ENCODE assay signal across 19 cellular contexts in genomic region chr6:107106165-107106564, GRCh38. TPM values are rescaled to one million over a fixed set of nuclear protein-coding genes. Genes with fewer than 3 reads are reported as not detected.
DNase-seq lines count a peak whose midpoint lies in the region; ATAC-seq, FAIRE-seq and TF ChIP-seq lines count a peak whose summit lies in the region.
"Had no signal": no experiment of that assay in that cellular context is flagged by ENCODE, and none has a peak within 500 bp of the region (broad histone marks: within the 10 kb centered on the region; RNA-seq: fewer than 3 reads in every experiment).

No MANE protein-coding gene starts in this region.

- CTCF ChIA-PET in K562 (lab: Yijun Ruan, JAX; ENCODE audit: low intra/inter-chr PET ratio) (no interaction called here), HepG2 (lab: Yijun Ruan, JAX; ENCODE audit: low intra/inter-chr PET ratio, low total read pairs) (no interaction called here)

- no peak for ATAC-seq in Right ventricle myocardium superior (ENCODE audit: poor library complexity)
- peak; percentile 28; the same call in 1 of the 3 replicates for ATAC-seq in K562
- no peak for ATAC-seq in HepG2

- H3K4me2 ChIP-seq in K562 (ENCODE audit: insufficient read depth, low read length): no peak overlapping the region
- no peak overlapping the region for H3K4me2 ChIP-seq in HepG2 (ENCODE audit: low read depth, low read length)
- H3K4me2 ChIP-seq: KMS-11, PC-9 had no signal

- TF ChIP-seq CTCF in cardiac muscle cell (IDR thresholded peaks at IDR 0.05; ENCODE audit: low read depth, low read length): no peak
- TF ChIP-seq CTCF in K562 (IDR thresholded peaks at IDR 0.05 in 2 of 3, conservative IDR thresholded peaks at IDR 0.05 in 1 of 3; ENCODE audit: insufficient read depth in 2 of 3, low read depth in 1 of 3, low read length in 3 of 3): no peak
- no peak for TF ChIP-seq CTCF in HepG2 (CRISPR knock-in tag; IDR thresholded peaks at IDR 0.05)
- TF ChIP-seq CTCF in esophagus squamous epithelium (IDR thresholded peaks at IDR 0.05): no peak

- H3K79me2 ChIP-seq in K562 (ENCODE audit: control insufficient read depth, insufficient read depth, low read length): no peaks in the 10 kb centered on the region
- H3K79me2 ChIP-seq in HepG2 (ENCODE audit: insufficient read depth, low read length): peaks cover 2% of the 10 kb centered on the region

- WGBS in K562 (ENCODE audit: insufficient coverage, low coverage, missing lambda C conversion rate): 59% methylated on average over 3 of the region's 3 CpGs
- WGBS in HepG2 (ENCODE audit: low lambda C conversion rate): 93% methylated on average over 3 of the region's 3 CpGs
- WGBS in esophagus squamous epithelium, 2 donors: 75 to 86% methylated on average over 1 to 3 of the region's 3 CpGs

- TF ChIP-seq RAD21 in K562 (CRISPR knock-in tag; conservative IDR thresholded peaks at IDR 0.05 in 1 of 2, IDR thresholded peaks at IDR 0.05 in 1 of 2) (no peak), HepG2 (CRISPR knock-in tag; IDR thresholded peaks at IDR 0.05) (no peak)

- H3K27me3 ChIP-seq in cardiac muscle cell (no peaks in the 10 kb centered on the region), K562 (ENCODE audit: control insufficient read depth in 2 of 2, insufficient read depth in 2 of 2, low read length in 2 of 2) (no peaks in the 10 kb centered on the region), iPS-20b (ENCODE audit: insufficient read depth, low read length) (no peaks in the 10 kb centered on the region), HepG2 (ENCODE audit: control insufficient read depth in 1 of 2, insufficient read depth in 2 of 2, low read length in 2 of 2) (no peaks in the 10 kb centered on the region), esophagus squamous epithelium (no peaks in the 10 kb centered on the region)

- H3K4me3 ChIP-seq in cardiac muscle cell: no peak overlapping the region
- no peak overlapping the region for H3K4me3 ChIP-seq in K562
- peak overlapping the region; percentile 16; the same call in 1 of the 2 replicates for H3K4me3 ChIP-seq in iPS-20b (ENCODE audit: low read length)
- H3K4me3 ChIP-seq in HepG2 (replicated peaks in 1 of 3; ENCODE audit: insufficient read depth in 1 of 3, low read depth in 2 of 3, low read length in 3 of 3): no peak overlapping the region
- no peak overlapping the region for H3K4me3 ChIP-seq in esophagus squamous epithelium
- H3K4me3 ChIP-seq: PC-9 had no signal

- TF ChIP-seq POLR2A in K562 (conservative IDR thresholded peaks at IDR 0.05) (no peak), HepG2 (IDR thresholded peaks at IDR 0.05; ENCODE audit: insufficient read depth in 1 of 2, low read depth in 2 of 2, low read length in 2 of 2) (no peak), esophagus squamous epithelium (IDR thresholded peaks at IDR 0.05) (no peak)

- H3K27ac ChIP-seq in cardiac muscle cell (peak overlapping the region; percentile 49), K562 (ENCODE audit: extremely low read depth, low read depth, low read length) (no peak overlapping the region), iPS-20b (ENCODE audit: low read length) (peak overlapping the region; percentile 59), HepG2 (ENCODE audit: extremely low read length, insufficient read depth, low read length) (no peak overlapping the region), esophagus squamous epithelium (no peak overlapping the region)
- H3K27ac ChIP-seq: 22Rv1, KMS-11, PC-9, RWPE1 had no signal

- FAIRE-seq in K562 (lab: Jason Lieb, UNC) (no peak), HepG2 (lab: Jason Lieb, UNC) (no peak)
- FAIRE-seq: GM12891, GM19239 had no signal

- no peaks in the 10 kb centered on the region for H3K9me1 ChIP-seq in K562 (ENCODE audit: control insufficient read depth, insufficient read depth, low read length)

- BruUV-seq in K562 (replicated peaks; lab: Mats Ljungman, UMichigan) (no TSS peak), HepG2 (replicated peaks; lab: Mats Ljungman, UMichigan) (no TSS peak)

- intact Hi-C loops in Right ventricle myocardium superior (cut with DNase I) (no loop called here), K562 (cut with micrococcal nuclease) (no loop called here), HepG2 (cut with micrococcal nuclease; ENCODE audit: unreplicated experiment) (no loop called here), esophagus squamous epithelium (cut with DNase I) (no loop called here)

- H4K20me1 ChIP-seq in K562 (replicated peaks; ENCODE audit: control insufficient read depth, insufficient read depth, low read length) (0 out of 2 replicates have a peak, but pooled peaks cover 4% of the 10 kb centered on the region), HepG2 (ENCODE audit: insufficient read depth, low read length) (no peaks in the 10 kb centered on the region)

- in situ Hi-C loops in K562 (cut with MboI) (no loop called here), HepG2 (cut with HindIII; ENCODE audit: extremely low pct_ligation_motif_present, low pct_unique_long_range_greater_than_20kb) (no loop called here)

- H3K9me3 ChIP-seq in cardiac muscle cell (ENCODE audit: low read depth): no peaks in the 10 kb centered on the region
- no peaks in the 10 kb centered on the region for H3K9me3 ChIP-seq in K562 (replicated peaks; ENCODE audit: control insufficient read depth, insufficient read depth, low read depth, low read length)
- H3K9me3 ChIP-seq in iPS-20b (ENCODE audit: insufficient read depth, low read depth, low read length): no peaks in the 10 kb centered on the region
- H3K9me3 ChIP-seq in HepG2 (ENCODE audit: low read length): no peaks in the 10 kb centered on the region
- H3K9me3 ChIP-seq in esophagus squamous epithelium: no peaks in the 10 kb centered on the region

- DNase-seq in cardiac muscle cell (ENCODE audit: low read depth in 1 of 2, low spot score in 1 of 2) (peak in 1 of 2 donors; percentile 34), Right ventricle myocardium superior (no peak), K562 (ENCODE audit: extremely low read depth in 1 of 4, low spot score in 3 of 4) (no peak), HepG2 (ENCODE audit: low spot score) (no peak), DMS79 treated with DMSO at 0.1 percent for 48 hours (lab: John Stamatoyannopoulos, UW) (no peak), esophagus squamous epithelium (lab: John Stamatoyannopoulos, UW) (no peak)
- DNase-seq in stimulated activated CD4-positive, alpha-beta T cell treated with anti-CD3 and anti-CD28 coated beads, Interleukin-1b, Interleukin-23, amount 100 ng/mL, for 48 hours: no peak
- DNase-seq: AML-193, NCI-H1417 treated with DMSO at 0.1 percent for 48 hours, NCI-H187 treated with DMSO at 0.1 percent for 48 hours, NCI-H226, NCI-H524, PC-9 had no signal

- H2AFZ ChIP-seq in K562 (ENCODE audit: low read depth, low read length) (no peak overlapping the region), HepG2 (ENCODE audit: low read length) (no peak overlapping the region)
- H2AFZ ChIP-seq: PC-9 had no signal

- POLR2A ChIA-PET in K562 (lab: Yijun Ruan, JAX) (interaction anchor here (1.4 kb wide), 1 partner anchor 10 kb away, joined by 3 read pairs; no protein-coding TSS in a partner anchor), HepG2 (lab: Yijun Ruan, JAX) (interaction anchor here (0.7 kb wide), 1 partner anchor 852 kb away, joined by 4 read pairs; the partner anchor contains the start of gene SEC63)

- H3K9ac ChIP-seq in K562 (ENCODE audit: insufficient read depth in 1 of 2, low read depth in 2 of 2, low read length in 2 of 2): no peak overlapping the region
- H3K9ac ChIP-seq in iPS-20b (ENCODE audit: low read depth, low read length): peak overlapping the region; percentile 62; the same call in 1 of the 2 replicates
- no peak overlapping the region for H3K9ac ChIP-seq in HepG2 (ENCODE audit: insufficient read depth, low read depth, low read length)
- H3K9ac ChIP-seq: KMS-11 had no signal

- peaks cover 29% of the 10 kb centered on the region for H3K4me1 ChIP-seq in cardiac muscle cell (ENCODE audit: low read depth)
- H3K4me1 ChIP-seq in K562 (replicated peaks in 1 of 2; ENCODE audit: control insufficient read depth in 2 of 2, insufficient read depth in 2 of 2, low read length in 2 of 2): peaks cover 6 to 10% of the 10 kb centered on the region in 2 experiments; a peak in 3 of 5 replicates
- H3K4me1 ChIP-seq in iPS-20b (ENCODE audit: insufficient read depth, low read length): peaks cover 25% of the 10 kb centered on the region
- H3K4me1 ChIP-seq in HepG2 (ENCODE audit: insufficient read depth, low read length): peaks cover 14% of the 10 kb centered on the region
- H3K4me1 ChIP-seq in esophagus squamous epithelium: peaks cover 0 to 3% (median 0%) of the 10 kb centered on the region in 3 donors

- no peak for TF ChIP-seq EP300 in K562 (IDR thresholded peaks at IDR 0.05; ENCODE audit: low read length)
- no peak for TF ChIP-seq EP300 in HepG2 (IDR thresholded peaks at IDR 0.05; ENCODE audit: low read depth in 2 of 2, low read length in 2 of 2)
- no peak for TF ChIP-seq EP300 in HepG2 (CRISPR knock-in tag; IDR thresholded peaks at IDR 0.05; ENCODE audit: borderline replicate concordance)

- H3K36me3 ChIP-seq in cardiac muscle cell (no peaks in the 10 kb centered on the region), K562 (ENCODE audit: control insufficient read depth, insufficient read depth, low read length) (no peaks in the 10 kb centered on the region), iPS-20b (ENCODE audit: insufficient read depth, low read depth, low read length) (no peaks in the 10 kb centered on the region; the same call in 1 of the 2 replicates), HepG2 (replicated peaks in 1 of 2; ENCODE audit: control insufficient read depth in 1 of 2, insufficient read depth in 2 of 2, low read length in 2 of 2) (no peaks in the 10 kb centered on the region), esophagus squamous epithelium (no peaks in the 10 kb centered on the region)

RNA-seq across cellular contexts. Expression of gene BEND3, which starts 9.2 kb away (rescaled TPM):
- total RNA-seq in cardiac muscle cell (6.8 and 7.7 TPM in 2 replicates), Right ventricle myocardium superior (1.5 TPM), K562 (2014; rRNA removed) (3.6 and 4.2 TPM in 2 replicates), K562 (2014; rRNA removed; fragmentation: Illumina TruSeq; extraction: Trizol) (3.6 and 4.0 TPM in 2 replicates), K562 (2015; rRNA removed; fragmentation: Illumina TruSeq; extraction: Trizol) (4.7 TPM in 2 replicates), K562 (2021) (7.4 and 8.4 TPM in 2 replicates), HepG2 (2016; rRNA removed; fragmentation: Illumina TruSeq; extraction: Trizol) (5.8 and 7.6 TPM in 2 replicates), esophagus squamous epithelium (1 to 10 TPM; 2.0 to 3.6 (median 2.8) TPM)
- polyA plus RNA-seq in cardiac muscle cell (3.0 and 3.4 TPM in 2 replicates), K562 (2011; rRNA removed) (1.9 and 2.4 TPM in 2 replicates), K562 (2014; fragmentation: Illumina TruSeq; extraction: Trizol) (3.3 and 3.8 TPM in 2 replicates), K562 (2014; fragmentation: Nextera tagmentation; extraction: Ambion mirVana) (1 to 10 TPM in 1 of 2 experiments, under 1 TPM in 1; 0.64 to 1.6 TPM), K562 (2014; rRNA removed) (2.5 and 3.5 TPM in 2 replicates), HepG2 (2011; rRNA removed) (1.4 and 1.9 TPM in 2 replicates)
- 5.7 and 9.5 TPM in 2 replicates for total RNA-seq in K562 (2011; cell fraction: chromatin; rRNA removed; ENCODE audit: low replicate concordance)
- 7.0 and 7.8 TPM in 2 replicates for total RNA-seq in K562 (2011; cell fraction: nucleolus; rRNA removed)
- total RNA-seq in K562 (2011; cell fraction: nucleoplasm; rRNA removed): 5.8 and 6.0 TPM in 2 replicates
- polyA plus RNA-seq in K562 (2011; cell fraction: cytosol; rRNA removed): 2.0 and 3.0 TPM in 2 replicates
- 2.9 and 4.6 TPM in 2 replicates for polyA plus RNA-seq in K562 (2011; cell fraction: nucleus; rRNA removed)
- 1.6 and 3.1 TPM in 2 replicates for polyA plus RNA-seq in K562 (2012)
- polyA minus RNA-seq in K562 (2011; rRNA and poly(A)+ RNA removed): 4.6 and 7.4 TPM in 2 replicates
- polyA minus RNA-seq in K562 (2011; cell fraction: cytosol; rRNA and poly(A)+ RNA removed): 5.6 and 6.8 TPM in 2 replicates
- polyA minus RNA-seq in K562 (2011; cell fraction: nucleus; rRNA and poly(A)+ RNA removed): 3.2 and 3.4 TPM in 2 replicates
- total RNA-seq in HepG2 (2016; cell fraction: cytosol; rRNA removed; fragmentation: Illumina TruSeq; extraction: Trizol; ENCODE audit: low read depth): 0.81 and 0.97 TPM in 2 replicates
- 5.5 and 6.9 TPM in 2 replicates for total RNA-seq in HepG2 (2016; cell fraction: insoluble cytoplasmic fraction; rRNA removed; fragmentation: Illumina TruSeq; extraction: Trizol)
- total RNA-seq in HepG2 (2016; cell fraction: membrane; rRNA removed; fragmentation: Illumina TruSeq; extraction: Trizol): 5.0 and 5.4 TPM in 2 replicates
- total RNA-seq in HepG2 (2016; cell fraction: nucleus; rRNA removed; fragmentation: Illumina TruSeq; extraction: Trizol): 5.4 and 7.1 TPM in 2 replicates
- 1.3 and 1.7 TPM in 2 replicates for polyA plus RNA-seq in HepG2 (2011; cell fraction: cytosol; rRNA removed)
- 2.7 and 2.8 TPM in 2 replicates for polyA plus RNA-seq in HepG2 (2011; cell fraction: nucleus; rRNA removed)
- polyA plus RNA-seq in HepG2 (2012): 2.0 TPM in 2 replicates
- 0.49 and 0.52 TPM in 2 replicates for polyA plus RNA-seq in HepG2 (2016; cell fraction: cytosol; fragmentation: Illumina TruSeq; extraction: Trizol; ENCODE audit: low read depth)
- 4.6 and 6.1 TPM in 2 replicates for polyA plus RNA-seq in HepG2 (2016; cell fraction: insoluble cytoplasmic fraction; fragmentation: Illumina TruSeq; extraction: Trizol; ENCODE audit: low read depth)
- polyA plus RNA-seq in HepG2 (2016; cell fraction: membrane; fragmentation: Illumina TruSeq; extraction: Trizol; ENCODE audit: low read depth): 2.1 and 2.4 TPM in 2 replicates
- polyA plus RNA-seq in HepG2 (2016; cell fraction: nucleus; fragmentation: Illumina TruSeq; extraction: Trizol; ENCODE audit: insufficient read depth, low read depth): 8.7 and 10.0 TPM in 2 replicates
- 7.1 and 10.4 TPM in 2 replicates for polyA minus RNA-seq in HepG2 (2011; rRNA and poly(A)+ RNA removed; ENCODE audit: low replicate concordance)
- 3.8 and 4.6 TPM in 2 replicates for polyA minus RNA-seq in HepG2 (2011; cell fraction: cytosol; rRNA and poly(A)+ RNA removed)
- 3.6 and 4.0 TPM in 2 replicates for polyA minus RNA-seq in HepG2 (2011; cell fraction: nucleus; rRNA and poly(A)+ RNA removed)

Comparison
In these comparisons a context has a peak if more than half of its experiments do, and no peak if none do; other contexts are left out.
1. H3K27ac ChIP-seq: peak in cardiac muscle cell (single experiment) and iPS-20b (single experiment); none in K562 (single experiment), HepG2 (single experiment) and esophagus squamous epithelium (0 of 4).